Comparison of ENCODE assay signal across 8 cellular contexts in the genomic region with DNA sequence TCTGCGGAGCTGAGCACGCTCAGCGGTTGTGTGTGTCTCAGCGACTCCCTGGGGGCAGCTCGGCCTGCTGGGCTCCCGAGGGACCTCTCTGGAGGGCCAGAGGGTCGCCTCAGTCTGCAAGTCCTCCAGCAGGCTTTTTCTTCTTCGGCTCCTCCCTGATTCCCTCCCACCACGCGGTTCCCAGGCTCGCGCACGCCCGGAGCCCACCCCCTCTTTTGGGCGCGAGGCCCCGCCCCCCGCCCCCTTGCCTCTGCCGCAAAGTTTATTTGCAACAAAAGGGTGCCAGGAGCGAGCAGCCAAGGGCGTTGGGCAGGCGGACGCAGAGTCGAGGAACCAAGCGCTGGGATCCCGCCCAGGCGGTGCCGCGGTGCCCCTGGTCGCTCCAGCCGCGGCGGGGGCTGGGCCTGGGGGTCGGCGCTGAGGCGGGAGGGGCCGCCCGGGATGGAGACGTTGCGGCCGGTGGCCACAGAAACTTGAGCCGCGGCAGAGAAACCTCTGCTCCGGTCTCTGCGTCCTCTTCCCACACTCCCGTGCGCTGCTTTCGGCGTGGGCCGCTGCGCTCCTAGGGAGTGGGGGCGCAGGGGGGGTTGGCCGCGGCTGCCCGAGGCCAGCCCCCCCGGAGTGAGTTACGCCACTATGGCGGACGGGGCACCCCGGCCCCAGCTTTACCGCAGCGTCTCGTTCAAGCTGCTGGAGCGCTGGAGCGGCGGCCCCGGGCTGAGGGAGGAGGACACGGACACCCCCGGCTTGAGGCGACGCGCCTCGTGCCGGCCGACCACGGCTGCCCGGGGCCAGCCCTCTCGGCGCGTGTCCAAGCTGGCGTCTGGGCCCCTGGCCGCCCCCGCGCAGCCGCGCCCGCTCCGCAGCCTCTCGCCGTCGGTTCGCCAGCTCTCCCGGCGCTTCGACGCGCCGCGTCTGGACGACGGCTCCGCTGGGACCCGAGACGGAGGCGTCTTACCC. TPM values are rescaled to one million over a fixed set of nuclear protein-coding genes. Genes with fewer than 3 reads are reported as not detected.
DNase-seq lines count a peak whose midpoint lies in the region; ATAC-seq and TF ChIP-seq lines count a peak whose summit lies in the region.

A gene with protein sequence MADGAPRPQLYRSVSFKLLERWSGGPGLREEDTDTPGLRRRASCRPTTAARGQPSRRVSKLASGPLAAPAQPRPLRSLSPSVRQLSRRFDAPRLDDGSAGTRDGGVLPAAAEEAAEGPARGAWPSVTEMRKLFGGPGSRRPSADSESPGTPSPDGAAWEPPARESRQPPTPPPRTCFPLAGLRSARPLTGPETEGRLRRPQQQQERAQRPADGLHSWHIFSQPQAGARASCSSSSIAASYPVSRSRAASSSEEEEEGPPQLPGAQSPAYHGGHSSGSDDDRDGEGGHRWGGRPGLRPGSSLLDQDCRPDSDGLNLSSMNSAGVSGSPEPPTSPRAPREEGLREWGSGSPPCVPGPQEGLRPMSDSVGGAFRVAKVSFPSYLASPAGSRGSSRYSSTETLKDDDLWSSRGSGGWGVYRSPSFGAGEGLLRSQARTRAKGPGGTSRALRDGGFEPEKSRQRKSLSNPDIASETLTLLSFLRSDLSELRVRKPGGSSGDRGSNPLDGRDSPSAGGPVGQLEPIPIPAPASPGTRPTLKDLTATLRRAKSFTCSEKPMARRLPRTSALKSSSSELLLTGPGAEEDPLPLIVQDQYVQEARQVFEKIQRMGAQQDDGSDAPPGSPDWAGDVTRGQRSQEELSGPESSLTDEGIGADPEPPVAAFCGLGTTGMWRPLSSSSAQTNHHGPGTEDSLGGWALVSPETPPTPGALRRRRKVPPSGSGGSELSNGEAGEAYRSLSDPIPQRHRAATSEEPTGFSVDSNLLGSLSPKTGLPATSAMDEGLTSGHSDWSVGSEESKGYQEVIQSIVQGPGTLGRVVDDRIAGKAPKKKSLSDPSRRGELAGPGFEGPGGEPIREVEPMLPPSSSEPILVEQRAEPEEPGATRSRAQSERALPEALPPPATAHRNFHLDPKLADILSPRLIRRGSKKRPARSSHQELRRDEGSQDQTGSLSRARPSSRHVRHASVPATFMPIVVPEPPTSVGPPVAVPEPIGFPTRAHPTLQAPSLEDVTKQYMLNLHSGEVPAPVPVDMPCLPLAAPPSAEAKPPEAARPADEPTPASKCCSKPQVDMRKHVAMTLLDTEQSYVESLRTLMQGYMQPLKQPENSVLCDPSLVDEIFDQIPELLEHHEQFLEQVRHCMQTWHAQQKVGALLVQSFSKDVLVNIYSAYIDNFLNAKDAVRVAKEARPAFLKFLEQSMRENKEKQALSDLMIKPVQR (N-terminal part only) (plus strand): TSS at position 274 of the 960 bp plus-strand sequence. CDS start 363 bp downstream, at position 637.

- H4K20me1 ChIP-seq in KMS-11 (ENCODE audit: insufficient read depth) = no peaks in the 10 kb centered on the region

- H3K27me3 ChIP-seq in KMS-11 (ENCODE audit: insufficient read depth, low read depth) = no peaks in the 10 kb centered on the region
- no peaks in the 10 kb centered on the region for H3K27me3 ChIP-seq in body of pancreas
- H3K27me3 ChIP-seq in rectal smooth muscle tissue (ENCODE audit: control insufficient read depth, insufficient read depth, low read length) = no peaks in the 10 kb centered on the region

- H3K27ac ChIP-seq in KMS-11 (peak within 1 kb of the TSS; percentile 81), SK-N-MC (peak within 1 kb of the TSS; percentile 72; the same call in 1 of the 2 replicates), body of pancreas (peak within 1 kb of the TSS; percentile 71 to 96 (median 90)), rectal smooth muscle tissue (ENCODE audit: low read depth, low read length) (peak within 1 kb of the TSS; percentile 97)

- peak within 1 kb of the TSS; percentile 82 for H3K4me2 ChIP-seq in KMS-11

- no peak within 1 kb of the TSS for H3K4me3 ChIP-seq in KMS-11 (IDR thresholded peaks at IDR 0.05; ENCODE audit: insufficient read depth, low read depth, low read length)
- H3K4me3 ChIP-seq in SK-N-MC = peak within 1 kb of the TSS; percentile 85
- peak within 1 kb of the TSS; percentile 37 to 45 for H3K4me3 ChIP-seq in body of pancreas
- H3K4me3 ChIP-seq in rectal smooth muscle tissue (ENCODE audit: low read length) = peak within 1 kb of the TSS; percentile 88

- peaks cover 5% of the 10 kb centered on the region for H3K4me1 ChIP-seq in KMS-11 (ENCODE audit: low read depth, poor library complexity, severe bottlenecking)
- peaks cover 47% of the 10 kb centered on the region for H3K4me1 ChIP-seq in body of pancreas
- H3K4me1 ChIP-seq in rectal smooth muscle tissue (ENCODE audit: control insufficient read depth, insufficient read depth, low read length) = peaks cover 30% of the 10 kb centered on the region

- ATAC-seq in GM21737 (IDR thresholded peaks at IDR 0.05; ENCODE audit: unreplicated experiment) (peak; percentile 33), body of pancreas (peak; percentile 36)

- DNase-seq in Daoy (ENCODE audit: low read depth) = peak; percentile 84
- DNase-seq in SK-N-MC (ENCODE audit: low read depth, low spot score) = no peak
- peak; percentile 55 to 71 (median 64) for DNase-seq in body of pancreas
- peak; percentile 83 for DNase-seq in hepatic stellate cell (ENCODE audit: low spot score)
- DNase-seq in pons (ENCODE audit: low spot score) = no peak

- H3K9me3 ChIP-seq in SK-N-MC (ENCODE audit: low read depth, low read length) (no peaks in the 10 kb centered on the region), body of pancreas (no peaks in the 10 kb centered on the region)

- intact Hi-C loops in body of pancreas (cut with DNase I) = no loop called here

- TF ChIP-seq CTCF in KMS-11 (conservative IDR thresholded peaks at IDR 0.05; ENCODE audit: low read depth, low read length) (no peak), body of pancreas (IDR thresholded peaks at IDR 0.05) (no peak)

- TF ChIP-seq POLR2A in body of pancreas (IDR thresholded peaks at IDR 0.05) = peak in 2 of 3 donors; percentile 26 to 35

- H2AFZ ChIP-seq in KMS-11 (ENCODE audit: low read depth) = peak within 1 kb of the TSS; percentile 96

- no peaks in the 10 kb centered on the region for H3K36me3 ChIP-seq in KMS-11 (ENCODE audit: insufficient read depth)
- H3K36me3 ChIP-seq in SK-N-MC (ENCODE audit: insufficient read depth, low read length) = no peaks in the 10 kb centered on the region
- no peaks in the 10 kb centered on the region for H3K36me3 ChIP-seq in body of pancreas (replicated peaks in 1 of 2; ENCODE audit: insufficient read depth in 1 of 2, low read depth in 2 of 2)
- no peaks in the 10 kb centered on the region for H3K36me3 ChIP-seq in rectal smooth muscle tissue (ENCODE audit: control insufficient read depth, insufficient read depth, low read length)

- WGBS in body of pancreas, 2 donors = 0% methylated on average over 6 to 67 of the region's 105 CpGs

- H3K9ac ChIP-seq in KMS-11 (peak within 1 kb of the TSS; percentile 84), SK-N-MC (ENCODE audit: insufficient read length) (peak within 1 kb of the TSS; percentile 81), rectal smooth muscle tissue (ENCODE audit: low read length) (peak within 1 kb of the TSS; percentile 68)

- H3K79me2 ChIP-seq in KMS-11 (ENCODE audit: insufficient read depth, low read depth) = no peaks in the 10 kb centered on the region

RNA-seq across cellular contexts. Expression of the gene that starts here (rescaled TPM):
- total RNA-seq in Daoy (2014; rRNA removed; shearing (Covaris generic)) = 4.7 and 6.0 TPM in 2 replicates
- 10 to 100 TPM; 19.2 to 28.0 TPM for total RNA-seq in body of pancreas

Comparison
In these comparisons a context has a peak if more than half of its experiments do, and no peak if none do; other contexts are left out.
1. DNase-seq: peak in Daoy (single experiment), body of pancreas (4 of 4) and hepatic stellate cell (single experiment); none in SK-N-MC (single experiment) and pons (single experiment).
2. Peak in every context shown above with its lines, with median percentiles within 50 percentile points of each other: H3K27ac ChIP-seq and H3K9ac ChIP-seq.